8 cellular contexts compared by ENCODE assay signal in the genomic region with DNA sequence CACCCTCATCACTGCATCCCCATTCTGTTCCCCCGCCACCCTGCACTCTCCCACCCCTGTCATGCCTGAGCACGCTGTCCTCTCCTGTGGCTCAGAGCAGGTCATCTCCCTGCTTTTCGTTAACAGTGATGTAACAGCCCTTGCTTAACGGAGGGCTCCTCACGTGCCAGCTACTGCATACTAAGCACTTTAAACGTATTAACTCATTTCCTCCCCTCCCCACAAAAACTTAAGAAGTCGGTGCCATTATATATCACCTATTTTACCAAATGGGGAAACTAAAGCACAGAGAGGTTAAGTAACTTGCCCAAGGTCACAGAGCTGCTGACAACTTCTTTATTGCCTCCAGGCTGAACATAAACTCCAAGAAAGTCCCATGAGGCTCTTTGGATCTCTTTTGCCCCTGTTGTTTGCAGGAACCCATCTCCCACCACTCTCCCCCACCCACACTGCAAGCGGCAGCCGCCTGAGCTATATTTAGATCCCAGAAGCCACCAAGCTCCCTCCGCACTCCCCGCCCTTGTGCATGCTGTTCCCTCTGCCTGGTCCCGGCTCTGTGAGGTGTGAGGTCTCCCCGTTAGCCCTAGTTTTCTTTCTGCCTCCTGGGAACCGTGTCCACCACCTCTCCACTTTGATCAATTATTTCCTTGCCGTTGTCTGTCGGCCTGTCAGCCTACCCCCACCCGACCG. TPM values are rescaled to one million over a fixed set of nuclear protein-coding genes. Genes with fewer than 3 reads are reported as not detected.
DNase-seq lines count a peak whose midpoint lies in the region; ATAC-seq and TF ChIP-seq lines count a peak whose summit lies in the region.

No MANE protein-coding gene starts in this region.

- H3K27me3 ChIP-seq in AG04450 (ENCODE audit: control insufficient read depth, insufficient read depth, low read length) = no peaks in the 10 kb centered on the region

- POLR2A ChIA-PET in AG04450 (lab: Yijun Ruan, JAX) = interaction anchor here (1.5 kb wide), 1 partner anchor 157 kb away, joined by 4 read pairs; a partner anchor contains a TSS

- TF ChIP-seq CTCF in AG04450 (IDR thresholded peaks at IDR 0.05; ENCODE audit: low read depth, low read length) (no peak), HFF-Myc (IDR thresholded peaks at IDR 0.05; ENCODE audit: low read depth, low read length, missing control alignments) (no peak), VCaP (conservative IDR thresholded peaks at IDR 0.05) (no peak), fibroblast of the aortic adventitia (IDR thresholded peaks at IDR 0.05; ENCODE audit: insufficient read depth, low read length) (no peak)

- H3K9me3 ChIP-seq in AG04450 (ENCODE audit: control insufficient read depth, insufficient read depth, low read length) = no peaks in the 10 kb centered on the region

- CTCF ChIA-PET in AG04450 (lab: Charles Lee) = interaction anchor here (0.8 to 3.8 kb wide), 11 partner anchors 11 to 174 kb away, joined by 3 to 54 read pairs (median 5); no protein-coding TSS in a partner anchor

- H3K4me3 ChIP-seq in AG04450 (ENCODE audit: low read depth, low read length) (peak overlapping the region; percentile 60), HFF-Myc (replicated peaks; ENCODE audit: low read depth, low read length) (peak overlapping the region; percentile 62), fibroblast of the aortic adventitia (ENCODE audit: low read depth, low read length) (peak overlapping the region; percentile 61), skeletal muscle cell (ENCODE audit: low read depth, low read length) (peak overlapping the region; percentile 48)

- H3K27ac ChIP-seq in AG04450 (ENCODE audit: low read depth, low read length) (no peak overlapping the region), VCaP (peak overlapping the region; percentile 97; the same call in 1 of the 2 replicates)

- DNase-seq in AG04450 (ENCODE audit: low read depth, low spot score) (no peak), HFF-Myc (ENCODE audit: extremely low read depth, low read depth) (no peak), fibroblast of the aortic adventitia (ENCODE audit: low read depth) (no peak), skeletal muscle cell (ENCODE audit: low read depth) (no peak), occipital lobe (lab: John Stamatoyannopoulos, UW) (no peak)

- ATAC-seq in GM18520 (IDR thresholded peaks at IDR 0.05; ENCODE audit: unreplicated experiment) = no peak
- ATAC-seq in GM19397 (IDR thresholded peaks at IDR 0.05; ENCODE audit: unreplicated experiment) = no peak

RNA-seq across cellular contexts. Expression of a gene that starts 0.8 kb away (rescaled TPM):
- polyA plus RNA-seq in AG04450 (2011; rRNA removed) = 17.2 and 25.1 TPM in 2 replicates
- polyA minus RNA-seq in AG04450 (2011; rRNA and poly(A)+ RNA removed) = 31.2 and 46.0 TPM in 2 replicates
- total RNA-seq in fibroblast of the aortic adventitia (ENCODE audit: low replicate concordance) (8.0 and 28.1 TPM in 2 replicates), occipital lobe (24.0 TPM)

RNA-seq across cellular contexts. Expression of a gene that starts 31.5 kb away (rescaled TPM):
- polyA plus RNA-seq in AG04450 (2011; rRNA removed) = not detected in 2 replicates
- not detected in 2 replicates for polyA minus RNA-seq in AG04450 (2011; rRNA and poly(A)+ RNA removed)
- total RNA-seq in fibroblast of the aortic adventitia (ENCODE audit: low replicate concordance) (not detected in 2 replicates), occipital lobe (not detected)

RNA-seq across cellular contexts. Expression of a gene that starts 32.5 kb away (rescaled TPM):
- not detected in 2 replicates for polyA plus RNA-seq in AG04450 (2011; rRNA removed)
- polyA minus RNA-seq in AG04450 (2011; rRNA and poly(A)+ RNA removed) = not detected in 2 replicates
- total RNA-seq in fibroblast of the aortic adventitia (ENCODE audit: low replicate concordance) (not detected in 2 replicates), occipital lobe (not detected)

RNA-seq across cellular contexts. Expression of a gene that starts 45.3 kb away (rescaled TPM):
- polyA plus RNA-seq in AG04450 (2011; rRNA removed) = not detected in 2 replicates
- not detected in 2 replicates for polyA minus RNA-seq in AG04450 (2011; rRNA and poly(A)+ RNA removed)
- total RNA-seq in fibroblast of the aortic adventitia (ENCODE audit: low replicate concordance) = not detected in 2 replicates
- total RNA-seq in occipital lobe = 1.6 TPM

RNA-seq across cellular contexts. Expression of a gene that starts 55.8 kb away (rescaled TPM):
- polyA plus RNA-seq in AG04450 (2011; rRNA removed) = 0.04 TPM in 1 of 2 replicates, not detected in the other
- polyA minus RNA-seq in AG04450 (2011; rRNA and poly(A)+ RNA removed) = 0.32 TPM in 1 of 2 replicates, not detected in the other
- total RNA-seq in fibroblast of the aortic adventitia (ENCODE audit: low replicate concordance) = 0.63 TPM in 1 of 2 replicates, not detected in the other
- 0.47 TPM for total RNA-seq in occipital lobe
